9 cellular contexts compared by ENCODE assay signal in the genomic region with DNA sequence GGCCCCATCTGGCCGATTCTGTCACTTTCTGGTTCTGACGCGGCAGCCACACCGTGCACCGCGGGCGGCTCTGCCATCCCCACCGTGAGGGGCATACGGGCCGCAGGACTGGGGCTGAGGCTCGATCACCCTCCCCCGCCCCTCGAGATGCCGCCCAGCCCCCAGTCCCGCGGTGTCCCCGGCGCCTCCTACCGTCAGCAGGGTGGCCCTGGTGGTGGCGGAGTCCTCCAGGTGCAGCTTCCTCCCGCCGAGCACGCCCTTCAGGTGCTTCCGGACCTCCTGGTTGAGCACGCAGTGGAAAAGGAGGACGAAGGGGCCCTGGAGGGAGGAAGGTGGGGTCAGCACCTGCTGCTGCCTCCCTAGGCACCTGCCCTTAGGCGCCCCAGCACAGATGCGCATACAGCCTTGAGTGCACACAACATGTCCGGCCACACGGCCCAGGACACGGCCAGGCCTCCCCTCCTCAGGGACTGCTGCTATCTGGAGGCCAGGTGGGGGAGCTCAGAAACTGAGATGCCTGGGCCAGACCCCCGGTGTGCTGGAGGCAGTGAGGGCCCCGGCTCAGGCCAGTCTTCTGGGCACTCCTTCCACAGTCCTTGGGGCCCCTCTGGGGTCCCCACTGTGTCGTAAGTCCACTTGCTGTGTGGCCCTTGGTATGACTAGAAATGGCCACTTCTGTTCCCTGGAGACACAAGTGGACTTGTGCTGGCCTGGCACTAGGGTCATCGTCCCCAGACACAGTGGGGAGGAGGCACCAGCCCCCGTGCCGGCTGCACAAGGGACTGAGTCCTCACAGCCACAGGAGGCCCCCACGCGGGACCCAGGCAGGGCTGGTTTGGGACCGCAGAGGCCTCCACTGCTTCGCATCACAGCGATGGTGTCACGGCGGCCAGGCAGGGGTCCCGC. TPM values are rescaled to one million over a fixed set of nuclear protein-coding genes. Genes with fewer than 3 reads are reported as not detected.
DNase-seq lines count a peak whose midpoint lies in the region; ATAC-seq and TF ChIP-seq lines count a peak whose summit lies in the region.
"Had no signal": no experiment of that assay in that cellular context is flagged by ENCODE, and none has a peak within 500 bp of the region (broad histone marks: within the 10 kb centered on the region; RNA-seq: fewer than 3 reads in every experiment).

No MANE protein-coding gene starts in this region.

- H3K79me1 ChIP-seq in neuronal stem cell (ENCODE audit: low read depth, low read length) = peaks cover 2% of the 10 kb centered on the region

- H3K9me3 ChIP-seq in neuronal stem cell (replicated peaks in 1 of 2; ENCODE audit: control insufficient read depth in 2 of 2, insufficient read depth in 1 of 2, low read depth in 1 of 2, low read length in 2 of 2) (no peaks in the 10 kb centered on the region), smooth muscle cell (replicated peaks; ENCODE audit: low read depth) (no peaks in the 10 kb centered on the region)
- H3K9me3 ChIP-seq: tibial nerve had no signal

- H2BK5ac ChIP-seq in neuronal stem cell (ENCODE audit: low read length) = peak overlapping the region; percentile 53

- peak overlapping the region; percentile 52 for H3K23ac ChIP-seq in neuronal stem cell (ENCODE audit: low read depth, low read length, poor library complexity)

- ATAC-seq in GM21526 (IDR thresholded peaks at IDR 0.05; ENCODE audit: low FRiP score, unreplicated experiment) = no peak

- H4K8ac ChIP-seq in neuronal stem cell (ENCODE audit: low read depth, low read length) = peak overlapping the region; percentile 17

- H2BK120ac ChIP-seq in neuronal stem cell (ENCODE audit: low read depth, low read length) = no peak overlapping the region

- H3K4ac ChIP-seq in neuronal stem cell (ENCODE audit: low read length) = peak overlapping the region; percentile 76

- CTCF ChIA-PET in RWPE1 (lab: Yijun Ruan, JAX) = interaction anchor here (0.6 to 2.0 kb wide), 12 partner anchors 11 to 181 kb away, joined by 3 to 17 read pairs (median 4); partner anchors contain the start of gene CELSR1

- H3K4me2 ChIP-seq in neuronal stem cell (ENCODE audit: insufficient read depth, low read length, poor library complexity, severe bottlenecking) (peak overlapping the region; percentile 2), smooth muscle cell (no peak overlapping the region)

- peak overlapping the region; percentile 91 for H2AK5ac ChIP-seq in neuronal stem cell (ENCODE audit: low read depth, low read length)

- H2AFZ ChIP-seq in neuronal stem cell (ENCODE audit: low read length) (no peak overlapping the region), smooth muscle cell (ENCODE audit: low read depth) (no peak overlapping the region)

- peak; percentile 20 for DNase-seq in NCI-H748 (lab: John Stamatoyannopoulos, UW; ENCODE audit: unreplicated experiment)
- DNase-seq in NCI-H748 treated with DMSO at 0.1 percent for 48 hours (lab: John Stamatoyannopoulos, UW) = no peak
- DNase-seq in ELF-1 (ENCODE audit: low read depth, low spot score) = peak; percentile 50
- no peak for DNase-seq in RWPE1 (ENCODE audit: low spot score)
- no peak for DNase-seq in neuronal stem cell (ENCODE audit: low spot score)
- DNase-seq in iPS-NIHi7 (ENCODE audit: extremely low spot score) = no peak
- no peak for DNase-seq in smooth muscle cell (lab: John Stamatoyannopoulos, UW; ENCODE audit: unreplicated experiment)

- H3K9ac ChIP-seq in neuronal stem cell (ENCODE audit: low read depth, low read length, poor library complexity) (peak overlapping the region; percentile 44), smooth muscle cell (ENCODE audit: low read depth) (no peak overlapping the region)

- H3K27ac ChIP-seq in RWPE1 (peak overlapping the region; percentile 18), neuronal stem cell (replicated peaks; ENCODE audit: low read length) (no peak overlapping the region), smooth muscle cell (ENCODE audit: low read depth) (no peak overlapping the region)
- H3K27ac ChIP-seq: tibial nerve had no signal

- H3K36me3 ChIP-seq in neuronal stem cell (replicated peaks in 1 of 2; ENCODE audit: control insufficient read depth in 2 of 2, insufficient read depth in 2 of 2, low read length in 2 of 2) (peaks cover 2 to 31% of the 10 kb centered on the region in 2 donors), smooth muscle cell (ENCODE audit: low read depth) (no peaks in the 10 kb centered on the region)
- H3K36me3 ChIP-seq: tibial nerve had no signal

- H3K18ac ChIP-seq in neuronal stem cell (ENCODE audit: low read length) = peak overlapping the region; percentile 80

- H4K20me1 ChIP-seq in smooth muscle cell (ENCODE audit: low read depth) = no peaks in the 10 kb centered on the region

- H3K79me2 ChIP-seq in smooth muscle cell (ENCODE audit: low read depth) = no peaks in the 10 kb centered on the region

- POLR2A ChIA-PET in RWPE1 (lab: Yijun Ruan, JAX; ENCODE audit: low non-redundant PET) = interaction anchor here (0.5 kb wide), 1 partner anchor 256 kb away, joined by 6 read pairs; no protein-coding TSS in a partner anchor

- TF ChIP-seq CTCF in RWPE1 (conservative IDR thresholded peaks at IDR 0.05; ENCODE audit: low read depth) (no peak), smooth muscle cell (IDR thresholded peaks at IDR 0.05; ENCODE audit: borderline replicate concordance, insufficient read depth, poor library complexity, severe bottlenecking) (no peak)

- H3K27me3 ChIP-seq in neuronal stem cell (ENCODE audit: control insufficient read depth in 3 of 3, insufficient read depth in 3 of 3, low read depth in 1 of 3, low read length in 3 of 3) (peaks cover 0 to 2% (median 0%) of the 10 kb centered on the region in 3 experiments), smooth muscle cell (ENCODE audit: low read depth) (no peaks in the 10 kb centered on the region)

- H3K4me3 ChIP-seq in neuronal stem cell (ENCODE audit: low read length in 2 of 2) (no peak overlapping the region), smooth muscle cell (no peak overlapping the region)
- H3K4me3 ChIP-seq: tibial nerve had no signal

- H2BK15ac ChIP-seq in neuronal stem cell (ENCODE audit: low read length) = peak overlapping the region; percentile 83

- H2BK12ac ChIP-seq in neuronal stem cell (ENCODE audit: low read length) = no peak overlapping the region

- no peaks in the 10 kb centered on the region for H3F3A ChIP-seq in smooth muscle cell (ENCODE audit: low read depth)

- WGBS in neuronal stem cell (ENCODE audit: extremely low coverage in 2 of 2, insufficient read length in 2 of 2, insufficient replicate concordance in 1 of 2), 2 donors = no CpG with 5 or more reads among the region's 45 CpGs
- WGBS in smooth muscle cell (ENCODE audit: low lambda C conversion rate) = 83% methylated on average over 45 of the region's 45 CpGs

- no peak overlapping the region for H4K91ac ChIP-seq in neuronal stem cell (ENCODE audit: low read depth, low read length, poor library complexity)

- H3K4me1 ChIP-seq in neuronal stem cell (ENCODE audit: control insufficient read depth in 2 of 2, insufficient read depth in 1 of 2, low read depth in 1 of 2, low read length in 2 of 2) (peaks cover 0 to 5% of the 10 kb centered on the region in 2 donors), smooth muscle cell (ENCODE audit: low read depth) (no peaks in the 10 kb centered on the region)

- peak overlapping the region; percentile 14 for H3K14ac ChIP-seq in neuronal stem cell (ENCODE audit: low read length)

RNA-seq across cellular contexts. Expression of gene TRMU, which starts 31.5 kb away (rescaled TPM):
- 30.9 TPM for polyA plus RNA-seq in neuronal stem cell (2013, experiment 1 of 2)
- 33.3 TPM for polyA plus RNA-seq in neuronal stem cell (2013, experiment 2 of 2)
- 15.8 and 17.3 TPM in 2 replicates for total RNA-seq in smooth muscle cell
- polyA plus RNA-seq in smooth muscle cell = 20.5 and 33.7 TPM in 2 replicates

Comparison
In these comparisons a context has a peak if more than half of its experiments do, and no peak if none do; other contexts are left out.
1. DNase-seq: peak in NCI-H748 (single experiment) and ELF-1 (single experiment); none in NCI-H748 treated with DMSO at 0.1 percent for 48 hours (single experiment), RWPE1 (single experiment), neuronal stem cell (single experiment), iPS-NIHi7 (single experiment) and smooth muscle cell (single experiment).